ENCODE assay signal across 20 cellular contexts in the genomic region with DNA sequence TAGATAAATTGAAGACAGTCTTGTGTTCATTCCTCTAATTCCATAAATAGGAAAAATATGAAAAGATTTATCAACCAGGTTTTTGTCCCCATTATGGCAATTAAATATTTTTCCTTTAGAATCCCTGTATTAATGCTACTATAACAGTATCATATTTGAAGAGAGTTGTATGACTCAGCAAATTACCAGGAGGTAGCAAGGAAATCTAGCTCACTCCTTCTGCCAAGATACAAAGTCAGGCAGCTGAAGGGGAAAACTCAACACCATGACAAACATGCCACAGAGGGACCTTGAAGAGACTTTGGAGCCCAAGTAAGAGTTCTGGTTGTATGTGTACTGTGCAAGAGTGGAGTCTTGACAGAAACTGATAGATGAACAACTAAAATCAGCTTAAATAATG.
"Had no signal": no experiment of that assay in that cellular context is flagged by ENCODE, and none has a peak within 500 bp of the region (broad histone marks: within the 10 kb centered on the region; RNA-seq: fewer than 3 reads in every experiment).

No MANE protein-coding gene starts in this region.

- H3K27me3 Mint-ChIP-seq: activated CD4-positive, alpha-beta memory T cell treated with anti-CD3 and anti-CD28 coated beads for 36 hours; activated naive CD8-positive, alpha-beta T cell treated with anti-CD3 and anti-CD28 coated beads for 36 hours; memory B cell had no signal

- H3K36me3 ChIP-seq: ascending aorta, heart right ventricle, left ventricle myocardium inferior, prostate gland, sigmoid colon had no signal

- DNase-seq: activated CD4-positive, alpha-beta memory T cell treated with anti-CD3 and anti-CD28 coated beads for 36 hours; activated CD4-positive, alpha-beta T cell treated with anti-CD3 and anti-CD28 coated beads for 1 hour; activated gamma-delta T cell; activated naive CD8-positive, alpha-beta T cell treated with anti-CD3 and anti-CD28 coated beads for 36 hours; activated T-cell treated with anti-CD3 and anti-CD28 coated beads, Interleukin-2, amount 50 U/mL, for 4 hours; endodermal cell; heart right ventricle; islet precursor cell; left ventricle myocardium inferior; natural killer cell; nucleus accumbens; sigmoid colon; stimulated activated CD4-positive, alpha-beta T cell treated with anti-CD3 and anti-CD28 coated beads, Interleukin-12 subunit alpha, Interleukin-12 subunit beta, amount 100 ng/mL, for 4 hours; stimulated activated naive CD4-positive, alpha-beta T cell; substantia nigra; trophoblast cell had no signal

- FAIRE-seq: frontal cortex had no signal

- H3K4me3 ChIP-seq: ascending aorta, heart right ventricle, left ventricle myocardium inferior, prostate gland, sigmoid colon had no signal

- ATAC-seq: activated T-cell treated with anti-CD3 and anti-CD28 coated beads, Interleukin-2, amount 50 U/mL, for 4 hours; natural killer cell had no signal

- H3K9me3 Mint-ChIP-seq: endodermal cell had no signal

- H3K9me3 ChIP-seq: ascending aorta, prostate gland, sigmoid colon had no signal

- H3K4me3 Mint-ChIP-seq: activated CD4-positive, alpha-beta memory T cell treated with anti-CD3 and anti-CD28 coated beads for 36 hours; activated naive CD8-positive, alpha-beta T cell treated with anti-CD3 and anti-CD28 coated beads for 36 hours; activated T-cell treated with anti-CD3 and anti-CD28 coated beads, Interleukin-2, amount 50 U/mL, for 4 hours; endodermal cell; memory B cell; natural killer cell had no signal

- H3K27me3 ChIP-seq: ascending aorta, heart right ventricle, sigmoid colon had no signal

- H3K4me1 Mint-ChIP-seq: activated naive CD8-positive, alpha-beta T cell treated with anti-CD3 and anti-CD28 coated beads for 36 hours; memory B cell; natural killer cell had no signal

- H3K4me1 ChIP-seq: ascending aorta, prostate gland, sigmoid colon had no signal

- H3K27ac Mint-ChIP-seq: activated CD4-positive, alpha-beta memory T cell treated with anti-CD3 and anti-CD28 coated beads for 36 hours; activated naive CD8-positive, alpha-beta T cell treated with anti-CD3 and anti-CD28 coated beads for 36 hours; endodermal cell; memory B cell; natural killer cell had no signal

- H3K36me3 Mint-ChIP-seq: activated CD4-positive, alpha-beta memory T cell treated with anti-CD3 and anti-CD28 coated beads for 36 hours; activated naive CD8-positive, alpha-beta T cell treated with anti-CD3 and anti-CD28 coated beads for 36 hours; memory B cell; natural killer cell had no signal

- H3K27ac ChIP-seq: ascending aorta, heart right ventricle, left ventricle myocardium inferior, prostate gland, sigmoid colon had no signal
